In genomic region chr6:143745160-143746133, GRCh38 we compare ENCODE assay signal across 8 cellular contexts.
DNase-seq lines count a peak whose midpoint lies in the region; ATAC-seq and TF ChIP-seq lines count a peak whose summit lies in the region.

No MANE protein-coding gene starts in this region.

- DNase-seq in COR-L47 (lab: John Stamatoyannopoulos, UW) = peak; percentile 56
- peak; percentile 51 for DNase-seq in NCI-H2227 treated with DMSO at 0.1 percent for 48 hours (lab: John Stamatoyannopoulos, UW)
- DNase-seq in epithelial cell of proximal tubule (ENCODE audit: low read depth) = peak; percentile 48
- peak; percentile 23 for DNase-seq in nephron progenitor cell
- no peak for DNase-seq in stimulated activated CD4-positive, alpha-beta T cell treated with anti-CD3 and anti-CD28 coated beads, Interleukin-12 subunit alpha, Interleukin-12 subunit beta, amount 100 ng/mL, for 4 hours
- DNase-seq in iPS-NIHi11 (ENCODE audit: low spot score) = no peak

- TF ChIP-seq CTCF in epithelial cell of proximal tubule (conservative IDR thresholded peaks at IDR 0.05; ENCODE audit: low read depth, low read length) = no peak
- no peak for TF ChIP-seq CTCF in nephron progenitor cell (IDR thresholded peaks at IDR 0.05)

- peak overlapping the region; percentile 65 for H3K4me3 Mint-ChIP-seq in nephron progenitor cell

- ATAC-seq in GM21381 (IDR thresholded peaks at IDR 0.05; ENCODE audit: unreplicated experiment) (no peak), GM18907 (IDR thresholded peaks at IDR 0.05; ENCODE audit: unreplicated experiment) (no peak)

- no peaks in the 10 kb centered on the region for H3K27me3 Mint-ChIP-seq in nephron progenitor cell (ENCODE audit: low read depth, poor library complexity)

- H3K36me3 Mint-ChIP-seq in nephron progenitor cell (ENCODE audit: low read depth) = no peaks in the 10 kb centered on the region

- H3K4me1 Mint-ChIP-seq in nephron progenitor cell = peaks cover 61% of the 10 kb centered on the region

- no peaks in the 10 kb centered on the region for H3K9me3 Mint-ChIP-seq in nephron progenitor cell

- H3K27ac Mint-ChIP-seq in nephron progenitor cell = peak overlapping the region; percentile 82

- H3K4me3 ChIP-seq in epithelial cell of proximal tubule (ENCODE audit: low read depth, low read length) = peak overlapping the region; percentile 31

Comparison
In these comparisons a context has a peak if more than half of its experiments do, and no peak if none do; other contexts are left out.
1. DNase-seq: peak in COR-L47 (single experiment), NCI-H2227 treated with DMSO at 0.1 percent for 48 hours (single experiment), epithelial cell of proximal tubule (single experiment) and nephron progenitor cell (single experiment); none in stimulated activated CD4-positive, alpha-beta T cell treated with anti-CD3 and anti-CD28 coated beads, Interleukin-12 subunit alpha, Interleukin-12 subunit beta, amount 100 ng/mL, for 4 hours (single experiment) and iPS-NIHi11 (single experiment).